ENCODE assay signal across 10 cellular contexts in the genomic region with DNA sequence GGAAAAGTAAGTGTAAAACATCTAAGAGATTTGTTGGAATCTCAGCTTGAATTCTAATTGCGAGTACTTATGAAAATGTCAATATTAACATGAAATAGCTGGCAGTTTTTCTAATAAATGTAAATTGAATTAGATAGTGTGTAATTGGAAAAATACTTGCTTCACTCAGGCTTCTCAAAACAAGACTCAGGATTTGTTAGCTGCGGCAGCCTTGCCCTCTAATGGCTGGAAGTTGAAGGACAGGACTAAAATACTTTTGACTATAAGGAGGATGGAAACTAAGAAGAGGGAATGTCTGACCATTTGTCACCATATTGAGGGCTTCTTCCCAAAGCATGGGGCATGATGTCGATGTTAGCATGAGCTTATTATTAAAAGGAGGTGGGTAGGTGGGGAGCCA.
DNase-seq lines count a peak whose midpoint lies in the region; ATAC-seq and TF ChIP-seq lines count a peak whose summit lies in the region.
"Had no signal": no experiment of that assay in that cellular context is flagged by ENCODE, and none has a peak within 500 bp of the region (broad histone marks: within the 10 kb centered on the region; RNA-seq: fewer than 3 reads in every experiment).

No MANE protein-coding gene starts in this region.

- H3K9me3 Mint-ChIP-seq in stimulated activated memory B cell treated with anti-CD40 and anti-IgM and Interleukin-4, amounts not matched to agents 10 μg/mL and 1 μg/mL and 100 μg/mL, for 72 hours = no peaks in the 10 kb centered on the region

- H3K27ac Mint-ChIP-seq in stimulated activated memory B cell treated with anti-CD40 and anti-IgM and Interleukin-4, amounts not matched to agents 10 μg/mL and 1 μg/mL and 100 μg/mL, for 72 hours = no peak overlapping the region

- CTCF ChIA-PET in PC-3 (lab: Charles Lee) = interaction anchor here (0.6 kb wide), 1 partner anchor 396 kb away, joined by 3 read pairs; no protein-coding TSS in a partner anchor

- no peak overlapping the region for H3K9ac ChIP-seq in PC-3 (ENCODE audit: low read length)

- no peaks in the 10 kb centered on the region for H3K27me3 Mint-ChIP-seq in stimulated activated memory B cell treated with anti-CD40 and anti-IgM and Interleukin-4, amounts not matched to agents 10 μg/mL and 1 μg/mL and 100 μg/mL, for 72 hours

- H3K4me3 ChIP-seq in PC-3 (ENCODE audit: low read length) = no peak overlapping the region
- H3K4me3 ChIP-seq in fibroblast of the aortic adventitia (ENCODE audit: low read depth, low read length) = no peak overlapping the region
- no peak overlapping the region for H3K4me3 ChIP-seq in thoracic aorta

- no peaks in the 10 kb centered on the region for H3K36me3 ChIP-seq in PC-3 (ENCODE audit: low read depth, low read length)
- H3K36me3 ChIP-seq in thoracic aorta = no peaks in the 10 kb centered on the region

- peak; percentile 61 for TF ChIP-seq CTCF in PC-3 (conservative IDR thresholded peaks at IDR 0.05; ENCODE audit: low read depth, low read length)
- TF ChIP-seq CTCF in fibroblast of the aortic adventitia (IDR thresholded peaks at IDR 0.05; ENCODE audit: insufficient read depth, low read length) = peak; percentile 77
- peak; percentile 51 for TF ChIP-seq CTCF in thoracic aorta (IDR thresholded peaks at IDR 0.05)

- H4K20me1 ChIP-seq in PC-3 (ENCODE audit: low read length) = no peaks in the 10 kb centered on the region

- peaks cover 13% of the 10 kb centered on the region for H3K4me1 Mint-ChIP-seq in stimulated activated memory B cell treated with anti-CD40 and anti-IgM and Interleukin-4, amounts not matched to agents 10 μg/mL and 1 μg/mL and 100 μg/mL, for 72 hours

- peak; percentile 32 for DNase-seq in NCI-H82 (lab: John Stamatoyannopoulos, UW)
- DNase-seq in NCI-H82 treated with DMSO at 0.1 percent for 48 hours (lab: John Stamatoyannopoulos, UW; ENCODE audit: unreplicated experiment) = no peak
- peak; percentile 43 for DNase-seq in PC-3
- DNase-seq in fibroblast of the aortic adventitia (ENCODE audit: low read depth) = peak; percentile 71
- DNase-seq in thoracic aorta (ENCODE audit: low spot score) = no peak
- DNase-seq in activated CD4-positive, CD25-positive, alpha-beta regulatory T cell (lab: John Stamatoyannopoulos, UW) = no peak
- no peak for DNase-seq in activated CD4-positive, alpha-beta T cell treated with anti-CD3 and anti-CD28 coated beads for 1 hour
- DNase-seq: NCI-H187; stimulated activated CD4-positive, alpha-beta T cell treated with anti-CD3 and anti-CD28 coated beads, Interleukin-4, amount 100 ng/mL, for 24 hours had no signal

- H3K4me1 ChIP-seq in PC-3 (ENCODE audit: insufficient read depth, low read length) (peaks cover 16% of the 10 kb centered on the region), thoracic aorta (ENCODE audit: control insufficient read depth in 1 of 2, low read depth in 2 of 2) (peaks cover 0 to 27% of the 10 kb centered on the region in 2 donors)

- intact Hi-C loops in PC-3 (cut with micrococcal nuclease) = loop anchor here (5.0 kb wide), 1 partner anchor 53 kb away; no protein-coding TSS in a partner anchor

- no peaks in the 10 kb centered on the region for H3K9me2 ChIP-seq in PC-3 (replicated peaks; ENCODE audit: low read length)

- no peaks in the 10 kb centered on the region for H3F3A ChIP-seq in PC-3 (ENCODE audit: low read length, unreplicated experiment)

- H3K9me3 ChIP-seq in PC-3 (ENCODE audit: low read length) (no peaks in the 10 kb centered on the region), thoracic aorta (no peaks in the 10 kb centered on the region)

- H3K4me2 ChIP-seq in PC-3 (ENCODE audit: low read length) = no peak overlapping the region

- H3K4me3 Mint-ChIP-seq in stimulated activated memory B cell treated with anti-CD40 and anti-IgM and Interleukin-4, amounts not matched to agents 10 μg/mL and 1 μg/mL and 100 μg/mL, for 72 hours = no peak overlapping the region

- no peaks in the 10 kb centered on the region for H3K27me3 ChIP-seq in PC-3 (ENCODE audit: low read length)
- no peaks in the 10 kb centered on the region for H3K27me3 ChIP-seq in thoracic aorta (replicated peaks; ENCODE audit: insufficient read depth)

- H3K27ac ChIP-seq in PC-3 (ENCODE audit: low read length) = no peak overlapping the region
- H3K27ac ChIP-seq in thoracic aorta = no peak overlapping the region

- no TSS peak for BruUV-seq in PC-3 (replicated peaks; lab: Mats Ljungman, UMichigan)

- H3K36me3 Mint-ChIP-seq in stimulated activated memory B cell treated with anti-CD40 and anti-IgM and Interleukin-4, amounts not matched to agents 10 μg/mL and 1 μg/mL and 100 μg/mL, for 72 hours = peaks cover 34% of the 10 kb centered on the region

- POLR2A ChIA-PET in PC-3 (lab: Charles Lee; ENCODE audit: unreplicated experiment) = no interaction called here

- ATAC-seq in PC-3 (no peak), thoracic aorta (ENCODE audit: insufficient number of reproducible peaks, low FRiP score, low read depth) (peak; percentile 44)
- ATAC-seq in stimulated activated memory B cell treated with anti-CD40 and anti-IgM and Interleukin-4, amounts not matched to agents 10 μg/mL and 1 μg/mL and 100 μg/mL, for 72 hours = no peak

- no peaks in the 10 kb centered on the region for H3K79me2 ChIP-seq in PC-3 (ENCODE audit: low read length)

- no peak overlapping the region for H2AFZ ChIP-seq in PC-3 (ENCODE audit: low read length)

Comparison
In these comparisons a context has a peak if more than half of its experiments do, and no peak if none do; other contexts are left out.
1. DNase-seq: peak in NCI-H82 (single experiment), PC-3 (single experiment) and fibroblast of the aortic adventitia (single experiment); none in NCI-H82 treated with DMSO at 0.1 percent for 48 hours (single experiment), thoracic aorta (single experiment), activated CD4-positive, CD25-positive, alpha-beta regulatory T cell (0 of 4) and activated CD4-positive, alpha-beta T cell treated with anti-CD3 and anti-CD28 coated beads for 1 hour (single experiment).
2. Peak in every context shown above with its lines, with median percentiles within 50 percentile points of each other: CTCF ChIP-seq.